In the genomic region with DNA sequence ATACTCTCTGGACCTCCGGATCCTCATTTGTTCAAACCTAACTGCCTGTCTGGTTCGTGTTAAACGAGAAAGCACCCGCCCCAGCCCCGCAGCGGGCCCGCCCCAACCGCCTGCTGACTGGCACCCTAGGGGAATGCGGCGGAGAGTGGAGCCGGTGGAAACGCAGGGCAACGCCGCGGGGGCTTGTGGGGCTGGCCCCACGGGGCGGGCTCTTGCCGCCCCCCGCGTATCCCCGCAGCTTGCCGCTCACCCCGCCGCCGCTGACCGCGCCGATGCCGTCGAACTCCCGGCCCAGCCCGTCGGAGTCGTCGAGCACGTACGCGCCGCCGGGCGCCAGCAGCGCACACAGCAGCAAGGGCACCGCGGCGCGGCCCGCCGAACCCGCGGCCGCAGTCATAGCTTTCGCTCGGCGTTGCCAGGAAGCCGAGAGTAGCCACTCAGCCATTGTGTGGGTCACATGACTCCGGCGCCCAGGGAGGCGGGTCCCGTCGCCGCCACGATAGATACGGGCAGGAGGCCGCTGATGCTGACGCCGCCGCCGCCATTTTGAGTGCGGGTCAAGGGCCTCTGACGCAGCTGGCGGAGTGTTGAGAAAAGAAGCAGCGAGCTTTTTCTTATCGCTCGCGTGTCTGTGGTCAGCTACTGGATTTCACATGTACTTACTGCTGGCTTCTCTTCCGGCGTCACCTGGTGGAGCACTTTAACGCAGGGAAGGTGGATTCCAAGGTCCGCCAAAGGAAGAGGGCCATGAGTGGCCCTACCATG, we compare ENCODE assay signal across 8 cellular contexts. TPM values are rescaled to one million over a fixed set of nuclear protein-coding genes. Genes with fewer than 3 reads are reported as not detected.
DNase-seq lines count a peak whose midpoint lies in the region; ATAC-seq and TF ChIP-seq lines count a peak whose summit lies in the region.

Gene GALC, minus strand, starts transcription at position 463 of the 765 bp plus-strand sequence. Its CDS starts 18 bp downstream, at position 445.

- H3K79me2 ChIP-seq in Loucy (ENCODE audit: insufficient read depth, low read length): peaks cover 39% of the 10 kb centered on the region

- H2AFZ ChIP-seq in Loucy (ENCODE audit: low read length): peak within 1 kb of the TSS; percentile 76

- no peak for TF ChIP-seq EP300 in gastroesophageal sphincter (IDR thresholded peaks at IDR 0.05)

- H3K27ac Mint-ChIP-seq in activated naive CD4-positive, alpha-beta T cell treated with anti-CD3 and anti-CD28 coated beads, Interleukin-2, amount 50 U/mL, for 24 hours: peak within 1 kb of the TSS; percentile 99

- H3K27me3 ChIP-seq in Loucy (ENCODE audit: insufficient read depth, low read length, poor library complexity, severe bottlenecking) (no peaks in the 10 kb centered on the region), gastroesophageal sphincter (no peaks in the 10 kb centered on the region)

- no peak for TF ChIP-seq CTCF in Loucy (conservative IDR thresholded peaks at IDR 0.05; ENCODE audit: low read length)
- TF ChIP-seq CTCF in gastroesophageal sphincter (IDR thresholded peaks at IDR 0.05): no peak

- WGBS in gastroesophageal sphincter (ENCODE audit: low coverage in 1 of 2), 2 donors: 0 to 43% methylated on average over 1 to 21 of the region's 79 CpGs

- ATAC-seq in GM21619 (IDR thresholded peaks at IDR 0.05; ENCODE audit: unreplicated experiment) (peak; percentile 92), gastroesophageal sphincter (peak; percentile 97)

- peak within 1 kb of the TSS; percentile 99 for H3K4me3 Mint-ChIP-seq in activated naive CD4-positive, alpha-beta T cell treated with anti-CD3 and anti-CD28 coated beads, Interleukin-2, amount 50 U/mL, for 24 hours

- H3K9me2 ChIP-seq in Loucy (replicated peaks; ENCODE audit: low read depth, low read length): no peaks in the 10 kb centered on the region

- H3K36me3 Mint-ChIP-seq in activated naive CD4-positive, alpha-beta T cell treated with anti-CD3 and anti-CD28 coated beads, Interleukin-2, amount 50 U/mL, for 24 hours: peaks cover 3% of the 10 kb centered on the region

- H3K4me3 ChIP-seq in Loucy (ENCODE audit: low read length, poor library complexity, severe bottlenecking): peak within 1 kb of the TSS; percentile 79
- H3K4me3 ChIP-seq in SK-N-MC: peak within 1 kb of the TSS; percentile 29; the same call in 1 of the 2 replicates
- peak within 1 kb of the TSS; percentile 66 to 69 for H3K4me3 ChIP-seq in gastroesophageal sphincter

- peak; percentile 33 to 54 for TF ChIP-seq POLR2A in gastroesophageal sphincter (IDR thresholded peaks at IDR 0.05)

- no peaks in the 10 kb centered on the region for H3F3A ChIP-seq in Loucy (ENCODE audit: low read depth)

- H4K20me1 ChIP-seq in Loucy (ENCODE audit: insufficient read depth, low read length, poor library complexity, severe bottlenecking): no peaks in the 10 kb centered on the region

- H3K4me1 ChIP-seq in Loucy (ENCODE audit: insufficient read depth, low read length, poor library complexity, severe bottlenecking) (peaks cover 71% of the 10 kb centered on the region), gastroesophageal sphincter (peaks cover 2 to 26% (median 2%) of the 10 kb centered on the region in 3 donors)

- H3K36me3 ChIP-seq in Loucy (ENCODE audit: insufficient read depth, low read length): no peaks in the 10 kb centered on the region
- H3K36me3 ChIP-seq in SK-N-MC (ENCODE audit: insufficient read depth, low read length): no peaks in the 10 kb centered on the region
- H3K36me3 ChIP-seq in gastroesophageal sphincter: no peaks in the 10 kb centered on the region

- H3K27me3 Mint-ChIP-seq in activated naive CD4-positive, alpha-beta T cell treated with anti-CD3 and anti-CD28 coated beads, Interleukin-2, amount 50 U/mL, for 24 hours: no peaks in the 10 kb centered on the region

- DNase-seq in DMS53 (lab: John Stamatoyannopoulos, UW) (peak; percentile 95), SK-N-MC (ENCODE audit: low read depth, low spot score) (no peak), nucleus accumbens (lab: John Stamatoyannopoulos, UW) (peak; percentile 62 to 97 (median 92)), substantia nigra (lab: John Stamatoyannopoulos, UW) (peak; percentile 66 to 97 (median 92))

- no peaks in the 10 kb centered on the region for H3K9me3 ChIP-seq in Loucy (ENCODE audit: insufficient read depth, low read depth, low read length)
- no peaks in the 10 kb centered on the region for H3K9me3 ChIP-seq in SK-N-MC (ENCODE audit: low read depth, low read length)
- H3K9me3 ChIP-seq in gastroesophageal sphincter: no peaks in the 10 kb centered on the region

- H3K4me1 Mint-ChIP-seq in activated naive CD4-positive, alpha-beta T cell treated with anti-CD3 and anti-CD28 coated beads, Interleukin-2, amount 50 U/mL, for 24 hours: peaks cover 69% of the 10 kb centered on the region

- H3K9me3 Mint-ChIP-seq in activated naive CD4-positive, alpha-beta T cell treated with anti-CD3 and anti-CD28 coated beads, Interleukin-2, amount 50 U/mL, for 24 hours: no peaks in the 10 kb centered on the region

- peak within 1 kb of the TSS; percentile 80 for H3K4me2 ChIP-seq in Loucy (ENCODE audit: low read depth, low read length, poor library complexity, severe bottlenecking)

- H3K27ac ChIP-seq in SK-N-MC (no peak within 1 kb of the TSS), gastroesophageal sphincter (peak within 1 kb of the TSS; percentile 80 to 96 (median 91)), substantia nigra (ENCODE audit: low read depth, low read length, poor library complexity, severe bottlenecking) (peak within 1 kb of the TSS; percentile 95)

- H3K9ac ChIP-seq in Loucy (ENCODE audit: low read depth, low read length, poor library complexity, severe bottlenecking) (peak within 1 kb of the TSS; percentile 87), SK-N-MC (ENCODE audit: insufficient read length) (no peak within 1 kb of the TSS)

RNA-seq across cellular contexts. Expression of gene GALC, which starts in this region (rescaled TPM):
- 10 to 100 TPM; 13.7 to 19.9 (median 16.6) TPM for total RNA-seq in gastroesophageal sphincter

Comparison
In these comparisons a context has a peak if more than half of its experiments do, and no peak if none do; other contexts are left out.
1. H3K4me3 ChIP-seq: peak in every context shown above with its lines; median percentile 79 in Loucy; 68 in gastroesophageal sphincter; 29 in SK-N-MC.